19 cellular contexts compared by ENCODE assay signal in the genomic region with DNA sequence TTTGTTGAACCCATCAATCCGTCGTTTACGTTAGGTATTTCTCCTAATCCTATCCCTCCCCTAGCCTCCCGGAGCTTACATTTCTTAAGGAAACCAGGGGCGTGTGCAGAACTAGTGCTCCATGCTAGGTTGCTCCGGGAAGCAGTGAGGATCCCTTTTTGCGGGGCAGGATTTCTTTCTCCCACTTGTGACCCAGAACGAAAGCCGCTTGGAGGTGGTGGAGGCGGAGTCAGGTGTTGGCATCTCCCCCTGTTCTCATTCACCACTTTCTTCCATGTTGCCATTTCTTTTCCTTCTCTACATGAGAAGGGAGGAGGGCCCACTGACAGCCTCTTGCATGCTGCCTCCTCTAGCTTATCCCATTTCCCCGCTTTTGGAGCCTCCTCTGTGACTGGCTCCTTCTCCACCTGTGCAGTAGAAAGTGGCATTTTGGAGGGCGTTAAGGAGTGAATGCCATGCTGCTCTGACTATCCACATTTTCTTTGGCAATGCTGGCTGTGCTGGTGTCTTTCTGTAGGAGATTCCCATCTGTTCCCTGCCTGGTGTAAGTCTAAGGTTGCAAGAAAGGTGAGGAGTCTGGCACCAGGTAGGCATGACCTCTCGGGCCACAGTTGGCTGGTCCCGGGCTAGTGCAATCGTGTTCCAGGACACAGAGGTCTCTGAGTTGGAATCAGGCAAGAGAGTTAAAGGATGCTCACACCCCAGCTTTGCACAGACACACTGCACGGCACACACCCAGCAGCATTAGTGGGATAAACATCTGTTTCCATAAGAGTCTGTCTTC.
"Had no signal": no experiment of that assay in that cellular context is flagged by ENCODE, and none has a peak within 500 bp of the region (broad histone marks: within the 10 kb centered on the region; RNA-seq: fewer than 3 reads in every experiment).

No MANE protein-coding gene starts in this region.

- H3K4me3 Mint-ChIP-seq: activated naive CD8-positive, alpha-beta T cell treated with anti-CD3 and anti-CD28 coated beads, Interleukin-2, amount 50 U/mL, for 24 hours; naive thymus-derived CD4-positive, alpha-beta T cell; stimulated activated naive B cell treated with anti-CD40 and anti-IgM and Interleukin-4, amounts not matched to agents 10 μg/mL and 1 μg/mL and 100 μg/mL, for 72 hours; type B pancreatic cell had no signal

- H3K4me3 ChIP-seq: ascending aorta, cardiac muscle cell, gastrocnemius medialis, heart right ventricle, right lobe of liver, spleen had no signal

- H3K4me1 ChIP-seq: right lobe of liver, spleen had no signal

- H3K27ac ChIP-seq: cardiac muscle cell, gastrocnemius medialis, neutrophil, right lobe of liver, spleen had no signal

- H3K4me1 Mint-ChIP-seq: activated naive CD8-positive, alpha-beta T cell treated with anti-CD3 and anti-CD28 coated beads, Interleukin-2, amount 50 U/mL, for 24 hours; stimulated activated naive B cell treated with anti-CD40 and anti-IgM and Interleukin-4, amounts not matched to agents 10 μg/mL and 1 μg/mL and 100 μg/mL, for 72 hours had no signal

- H3K9me3 Mint-ChIP-seq: activated naive CD8-positive, alpha-beta T cell treated with anti-CD3 and anti-CD28 coated beads, Interleukin-2, amount 50 U/mL, for 24 hours; stimulated activated naive B cell treated with anti-CD40 and anti-IgM and Interleukin-4, amounts not matched to agents 10 μg/mL and 1 μg/mL and 100 μg/mL, for 72 hours had no signal

- H3K36me3 Mint-ChIP-seq: naive thymus-derived CD4-positive, alpha-beta T cell; stimulated activated naive B cell treated with anti-CD40 and anti-IgM and Interleukin-4, amounts not matched to agents 10 μg/mL and 1 μg/mL and 100 μg/mL, for 72 hours; type B pancreatic cell had no signal

- H3K9me3 ChIP-seq: ascending aorta, gastrocnemius medialis, heart right ventricle, neutrophil, right lobe of liver, spleen had no signal

- FAIRE-seq: kidney had no signal

- H3K27me3 ChIP-seq: ascending aorta, cardiac muscle cell, gastrocnemius medialis, heart right ventricle, right lobe of liver had no signal

- H3K36me3 ChIP-seq: ascending aorta, cardiac muscle cell, gastrocnemius medialis, heart right ventricle, neutrophil, right lobe of liver, spleen had no signal

- DNase-seq: activated CD4-positive, alpha-beta T cell treated with anti-CD3 and anti-CD28 coated beads, Interleukin-2, amount 50 U/mL, for 48 hours; activated naive CD4-positive, alpha-beta T cell treated with Interleukin-2 at 50 U/mL for 16 hours; activated naive CD8-positive, alpha-beta T cell treated with anti-CD3 and anti-CD28 coated beads, Interleukin-2, amount 50 U/mL, for 24 hours; effector CD4-positive, alpha-beta T cell; gastrocnemius medialis; heart right ventricle; kidney; left ventricle myocardium superior; naive thymus-derived CD4-positive, alpha-beta T cell; right lobe of liver; spleen; stimulated activated CD4-positive, alpha-beta T cell treated with anti-CD3 and anti-CD28 coated beads, Interleukin-1b, Interleukin-23, amount 100 ng/mL, for 48 hours; stimulated activated naive B cell treated with anti-CD40 and anti-IgM and Interleukin-4, amounts not matched to agents 10 μg/mL and 1 μg/mL and 100 μg/mL, for 72 hours had no signal

- ATAC-seq: activated CD4-positive, CD25-positive, alpha-beta regulatory T cell treated with anti-CD3 and anti-CD28 coated beads, Interleukin-2, amount 50 U/mL, for 24 hours; activated naive CD8-positive, alpha-beta T cell treated with anti-CD3 and anti-CD28 coated beads, Interleukin-2, amount 50 U/mL, for 24 hours; gastrocnemius medialis; naive thymus-derived CD4-positive, alpha-beta T cell; right lobe of liver; stimulated activated naive B cell treated with anti-CD40 and anti-IgM and Interleukin-4, amounts not matched to agents 10 μg/mL and 1 μg/mL and 100 μg/mL, for 72 hours had no signal

- H3K27ac Mint-ChIP-seq: activated naive CD8-positive, alpha-beta T cell treated with anti-CD3 and anti-CD28 coated beads, Interleukin-2, amount 50 U/mL, for 24 hours; naive thymus-derived CD4-positive, alpha-beta T cell; progenitor cell of endocrine pancreas; type B pancreatic cell had no signal
